1 cellular context compared by ENCODE assay signal in the genomic region with DNA sequence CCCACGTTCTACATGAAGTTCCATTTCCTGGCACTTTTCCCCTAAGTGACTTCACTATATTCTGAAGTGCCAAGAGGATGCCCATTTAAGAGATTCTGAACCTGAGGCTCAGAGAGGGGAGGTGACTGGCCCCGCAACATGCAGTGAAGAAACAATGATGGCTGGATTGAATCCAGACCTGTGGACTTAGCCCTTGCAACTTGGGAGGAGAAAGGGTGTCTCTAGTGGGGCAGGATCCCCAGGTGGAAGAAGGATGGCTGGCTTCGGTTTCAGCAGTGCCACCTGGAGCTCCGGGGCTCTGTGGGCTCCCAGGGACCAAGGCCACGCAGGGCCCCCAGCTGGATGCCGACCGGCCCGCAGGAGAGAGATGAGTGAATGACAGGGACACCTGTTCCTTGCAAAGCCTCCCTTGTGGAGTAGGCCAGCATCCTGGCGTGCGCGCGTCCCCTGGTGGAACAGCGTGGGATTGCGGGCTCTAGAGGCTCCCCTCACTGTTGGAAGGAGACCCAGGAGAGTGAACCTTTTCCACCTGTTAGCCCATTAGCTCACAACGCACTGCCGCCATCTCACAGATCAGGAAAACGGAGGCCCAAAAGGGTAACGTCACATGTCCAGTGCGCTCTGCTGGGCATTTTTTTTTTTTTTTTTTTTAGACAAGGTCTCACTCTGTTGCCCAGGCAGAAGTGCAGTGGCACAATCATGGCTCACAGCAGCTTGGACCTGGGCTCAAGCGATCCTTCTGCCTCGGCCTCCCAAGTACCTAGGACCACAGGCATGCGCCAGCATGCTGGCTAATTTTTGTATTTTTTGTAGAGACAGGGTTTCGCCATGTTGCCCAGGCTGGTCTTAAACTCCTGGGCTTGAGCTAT.
TF ChIP-seq lines count a peak whose summit lies in the region.

No MANE protein-coding gene starts in this region.

TF ChIP-seq in H1, 55 proteins besides CTCF, POLR2A, EP300 and RAD21 (continued from another document):
- TF ChIP-seq TCF12 (IDR thresholded peaks at IDR 0.05; ENCODE audit: low read depth, low read length) (peak; percentile 70; the same call in 1 of the 2 replicates), EZH2 (IDR thresholded peaks at IDR 0.05; ENCODE audit: low read depth, low read length, severe bottlenecking) (no peak), FOSL1 (IDR thresholded peaks at IDR 0.05; ENCODE audit: insufficient read depth, low read depth, low read length) (no peak), PHF8 (conservative IDR thresholded peaks at IDR 0.05; ENCODE audit: low read depth, low read length) (no peak)
